In genomic region chr3:194231840-194232832, GRCh38 we compare ENCODE assay signal across 2 cellular contexts.
TF ChIP-seq lines count a peak whose summit lies in the region.

No MANE protein-coding gene starts in this region.

TF ChIP-seq in Ishikawa, 13 proteins besides CTCF, POLR2A, EP300 and RAD21:
- TF ChIP-seq CREB1 (IDR thresholded peaks at IDR 0.05; ENCODE audit: low read depth) (no peak), MAX (IDR thresholded peaks at IDR 0.05) (0 out of 2 replicates have a peak, but pooled peaks have one; percentile 30), YY1 (IDR thresholded peaks at IDR 0.05; ENCODE audit: low read depth) (no peak), CEBPB (IDR thresholded peaks at IDR 0.05) (peak; percentile 89), NFIC (IDR thresholded peaks at IDR 0.05) (peak; percentile 32; the same call in 1 of the 2 replicates), TCF12 (IDR thresholded peaks at IDR 0.05; ENCODE audit: low read depth) (0 out of 2 replicates have a peak, but pooled peaks have one; percentile 13), REST (IDR thresholded peaks at IDR 0.05; ENCODE audit: low read depth) (no peak)

TF ChIP-seq in HepG2, 621 proteins besides CTCF, POLR2A, EP300 and RAD21:
- TF ChIP-seq RFXAP (CRISPR knock-in tag; IDR thresholded peaks at IDR 0.05; ENCODE audit: borderline replicate concordance) (no peak), CEBPB (IDR thresholded peaks at IDR 0.05; ENCODE audit: borderline replicate concordance, low read depth, low read length) (peak; percentile 50; the same call in 1 of the 2 replicates), ZNF550 (CRISPR knock-in tag; IDR thresholded peaks at IDR 0.05; ENCODE audit: borderline replicate concordance) (no peak), ARNT (IDR thresholded peaks at IDR 0.05) (no peak)
